ENCODE assay signal across 17 cellular contexts in genomic region chr11:126370016-126370415, GRCh38. TPM values are rescaled to one million over a fixed set of nuclear protein-coding genes. Genes with fewer than 3 reads are reported as not detected.
DNase-seq lines count a peak whose midpoint lies in the region; ATAC-seq and TF ChIP-seq lines count a peak whose summit lies in the region.
"Had no signal": no experiment of that assay in that cellular context is flagged by ENCODE, and none has a peak within 500 bp of the region (broad histone marks: within the 10 kb centered on the region; RNA-seq: fewer than 3 reads in every experiment).

No MANE protein-coding gene starts in this region.

- ATAC-seq in central memory CD8-positive, alpha-beta T cell (replicated peaks; ENCODE audit: extremely low read depth, poor library complexity, severe bottlenecking) = no peak
- peak; percentile 24 to 67 (median 44) for ATAC-seq in right lobe of liver
- ATAC-seq in sciatic nerve = no peak
- no peak for ATAC-seq in GM18873 (IDR thresholded peaks at IDR 0.05; ENCODE audit: low FRiP score, unreplicated experiment)
- ATAC-seq: CD8-positive, alpha-beta T cell had no signal

- H4K20me1 ChIP-seq in hepatocyte (ENCODE audit: insufficient read depth, poor library complexity, severe bottlenecking) = peaks cover 4% of the 10 kb centered on the region

- H3K4me3 ChIP-seq in right lobe of liver (no peak overlapping the region), hepatocyte (no peak overlapping the region)

- no peak for TF ChIP-seq POLR2A in right lobe of liver (IDR thresholded peaks at IDR 0.05)

- WGBS in right lobe of liver (ENCODE audit: insufficient coverage, low coverage, low lambda C conversion rate, missing lambda C conversion rate) = 15% methylated on average over 3 of the region's 3 CpGs
- 81% methylated on average over 3 of the region's 3 CpGs for WGBS in hepatocyte (ENCODE audit: low lambda C conversion rate, missing lambda C conversion rate)

- no peaks in the 10 kb centered on the region for H3K36me3 Mint-ChIP-seq in activated T-cell treated with anti-CD3 and anti-CD28 coated beads, Interleukin-2, amount 50 U/mL, for 24 hours (ENCODE audit: low read depth)
- no peaks in the 10 kb centered on the region for H3K36me3 Mint-ChIP-seq in central memory CD8-positive, alpha-beta T cell (ENCODE audit: insufficient read depth)
- H3K36me3 Mint-ChIP-seq: CD8-positive, alpha-beta T cell had no signal

- DNase-seq in activated T-cell treated with anti-CD3 and anti-CD28 coated beads, Interleukin-2, amount 50 U/mL, for 24 hours = no peak
- DNase-seq in activated T-cell treated with anti-CD3 and anti-CD28 coated beads for 4 hours = no peak
- no peak for DNase-seq in central memory CD8-positive, alpha-beta T cell (ENCODE audit: low spot score in 2 of 2)
- DNase-seq in right lobe of liver = peak in 1 of 3 donors; percentile 39
- DNase-seq in sciatic nerve (ENCODE audit: low spot score) = peak; percentile 6
- no peak for DNase-seq in hepatocyte (ENCODE audit: low spot score)
- no peak for DNase-seq in NCI-H187 treated with DMSO at 0.1 percent for 48 hours (lab: John Stamatoyannopoulos, UW)
- DNase-seq: CD8-positive, alpha-beta T cell; COR-L47; DMS153; DMS79 treated with DMSO at 0.1 percent for 48 hours; EL; GOT3; H9 had no signal

- no peak overlapping the region for H3K4me2 ChIP-seq in hepatocyte

- peaks cover 21% of the 10 kb centered on the region for H3K79me2 ChIP-seq in hepatocyte

- no peak overlapping the region for H2AFZ ChIP-seq in hepatocyte

- H3K9me3 Mint-ChIP-seq in activated T-cell treated with anti-CD3 and anti-CD28 coated beads, Interleukin-2, amount 50 U/mL, for 24 hours = no peaks in the 10 kb centered on the region
- H3K9me3 Mint-ChIP-seq in central memory CD8-positive, alpha-beta T cell = no peaks in the 10 kb centered on the region
- H3K9me3 Mint-ChIP-seq: CD14-positive monocyte; CD8-positive, alpha-beta T cell; H9 had no signal

- no peaks in the 10 kb centered on the region for H3K9me2 ChIP-seq in hepatocyte (replicated peaks; ENCODE audit: insufficient read depth)

- H3K9me3 ChIP-seq in right lobe of liver (no peaks in the 10 kb centered on the region), hepatocyte (ENCODE audit: low read depth) (no peaks in the 10 kb centered on the region)

- H3K4me1 Mint-ChIP-seq in activated T-cell treated with anti-CD3 and anti-CD28 coated beads, Interleukin-2, amount 50 U/mL, for 24 hours (ENCODE audit: low read depth) = peaks cover 4% of the 10 kb centered on the region
- peaks cover 4% of the 10 kb centered on the region for H3K4me1 Mint-ChIP-seq in central memory CD8-positive, alpha-beta T cell

- intact Hi-C loops in right lobe of liver (cut with DNase I) = no loop called here
- intact Hi-C loops in sciatic nerve (cut with DNase I) = no loop called here

- H3K4me1 ChIP-seq in right lobe of liver (peaks cover 0 to 53% (median 27%) of the 10 kb centered on the region in 4 donors), hepatocyte (ENCODE audit: insufficient read depth) (peaks cover 6% of the 10 kb centered on the region)

- TF ChIP-seq CTCF in right lobe of liver (IDR thresholded peaks at IDR 0.05) = no peak
- TF ChIP-seq CTCF in hepatocyte (IDR thresholded peaks at IDR 0.05; ENCODE audit: poor library complexity) = no peak

- H3K27ac ChIP-seq in right lobe of liver (peak overlapping the region in 2 of 3 donors; percentile 11 to 49), hepatocyte (no peak overlapping the region)
- H3K27ac ChIP-seq: 22Rv1 had no signal

- no peaks in the 10 kb centered on the region for H3K27me3 ChIP-seq in right lobe of liver
- no peaks in the 10 kb centered on the region for H3K27me3 ChIP-seq in hepatocyte

- H3K36me3 ChIP-seq in right lobe of liver (no peaks in the 10 kb centered on the region), hepatocyte (replicated peaks; ENCODE audit: insufficient read depth, low read depth) (no peaks in the 10 kb centered on the region)

- H3K27ac Mint-ChIP-seq in activated T-cell treated with anti-CD3 and anti-CD28 coated beads, Interleukin-2, amount 50 U/mL, for 24 hours = peak overlapping the region; percentile 53
- peak overlapping the region; percentile 74 for H3K27ac Mint-ChIP-seq in central memory CD8-positive, alpha-beta T cell (ENCODE audit: low read depth)
- H3K27ac Mint-ChIP-seq: CD8-positive, alpha-beta T cell had no signal

- H3K27me3 Mint-ChIP-seq in activated T-cell treated with anti-CD3 and anti-CD28 coated beads, Interleukin-2, amount 50 U/mL, for 24 hours = no peaks in the 10 kb centered on the region
- no peaks in the 10 kb centered on the region for H3K27me3 Mint-ChIP-seq in central memory CD8-positive, alpha-beta T cell

- no peak overlapping the region for H3K4me3 Mint-ChIP-seq in activated T-cell treated with anti-CD3 and anti-CD28 coated beads, Interleukin-2, amount 50 U/mL, for 24 hours
- H3K4me3 Mint-ChIP-seq in central memory CD8-positive, alpha-beta T cell = no peak overlapping the region
- H3K4me3 Mint-ChIP-seq: CD14-positive monocyte; CD8-positive, alpha-beta T cell; H9 had no signal

RNA-seq across cellular contexts. Expression of gene ST3GAL4, which starts 14.5 kb away (rescaled TPM):
- 10 to 100 TPM in 4 of 6 experiments, 1 to 10 TPM in 2; 7.0 to 25.6 (median 17.5) TPM for total RNA-seq in right lobe of liver
- total RNA-seq in sciatic nerve = 72.4 TPM
- total RNA-seq in hepatocyte = 25.2 and 31.5 TPM in 2 replicates
- 31.0 and 33.5 TPM in 2 replicates for polyA plus RNA-seq in hepatocyte

Comparison
In these comparisons a context has a peak if more than half of its experiments do, and no peak if none do; other contexts are left out.
1. ATAC-seq: peak in right lobe of liver (4 of 4); none in central memory CD8-positive, alpha-beta T cell (single experiment), sciatic nerve (single experiment) and GM18873 (single experiment).